12 cellular contexts compared by ENCODE assay signal in the genomic region with DNA sequence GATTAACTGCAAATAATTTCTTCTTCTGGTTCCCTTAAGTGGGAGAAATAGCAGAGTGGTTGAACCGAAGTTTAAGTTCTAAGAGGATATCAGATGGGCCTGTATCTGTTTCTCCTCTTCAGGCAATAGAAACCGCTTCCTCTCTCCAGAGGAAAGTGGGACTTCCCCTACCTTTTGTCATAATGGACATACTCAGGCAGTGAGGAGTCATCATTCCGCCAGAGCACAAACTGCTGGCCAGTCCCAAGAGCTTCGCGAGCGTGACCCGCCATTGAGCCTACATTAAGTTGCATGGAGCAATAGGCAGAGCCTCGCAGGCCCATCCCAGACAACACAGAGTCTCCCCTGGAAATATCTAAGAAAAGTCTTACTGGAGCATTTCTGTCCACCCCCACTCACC.
DNase-seq lines count a peak whose midpoint lies in the region; ATAC-seq, FAIRE-seq and TF ChIP-seq lines count a peak whose summit lies in the region.
"Had no signal": no experiment of that assay in that cellular context is flagged by ENCODE, and none has a peak within 500 bp of the region (broad histone marks: within the 10 kb centered on the region; RNA-seq: fewer than 3 reads in every experiment).

No MANE protein-coding gene starts in this region.

- peak overlapping the region; percentile 99 for H3K27ac ChIP-seq in CD4-positive, CD25-positive, alpha-beta regulatory T cell (ENCODE audit: insufficient read depth, low read length, poor library complexity, severe bottlenecking)

- ATAC-seq in CD4-positive, CD25-positive, alpha-beta regulatory T cell (ENCODE audit: low read depth in 2 of 2): peak; percentile 3 to 13
- peak; percentile 2 for ATAC-seq in activated CD8-positive, alpha-beta T cell treated with anti-CD3 and anti-CD28 coated beads for 36 hours
- ATAC-seq in left lobe of liver (no peak), GM18907 (IDR thresholded peaks at IDR 0.05; ENCODE audit: unreplicated experiment) (no peak)

- intact Hi-C loops in activated CD8-positive, alpha-beta T cell treated with anti-CD3 and anti-CD28 coated beads for 36 hours (cut with micrococcal nuclease): loop anchor here (2.0 to 5.0 kb wide), 3 partner anchors 60 to 155 kb away; no protein-coding TSS in a partner anchor

- no peaks in the 10 kb centered on the region for H3K36me3 Mint-ChIP-seq in CD4-positive, CD25-positive, alpha-beta regulatory T cell
- H3K36me3 Mint-ChIP-seq in activated CD8-positive, alpha-beta T cell treated with anti-CD3 and anti-CD28 coated beads for 36 hours (ENCODE audit: low read depth): no peaks in the 10 kb centered on the region

- H3K4me3 Mint-ChIP-seq in CD4-positive, CD25-positive, alpha-beta regulatory T cell: peak overlapping the region; percentile 83 to 91 (median 86)
- H3K4me3 Mint-ChIP-seq in activated CD8-positive, alpha-beta T cell treated with anti-CD3 and anti-CD28 coated beads for 36 hours: peak overlapping the region; percentile 56

- no peaks in the 10 kb centered on the region for H3K9me3 Mint-ChIP-seq in CD4-positive, CD25-positive, alpha-beta regulatory T cell
- no peaks in the 10 kb centered on the region for H3K9me3 Mint-ChIP-seq in activated CD8-positive, alpha-beta T cell treated with anti-CD3 and anti-CD28 coated beads for 36 hours

- no peak for TF ChIP-seq CTCF in activated CD8-positive, alpha-beta T cell treated with anti-CD3 and anti-CD28 coated beads for 36 hours (IDR thresholded peaks at IDR 0.05)

- no peaks in the 10 kb centered on the region for H3K9me3 ChIP-seq in CD4-positive, CD25-positive, alpha-beta regulatory T cell (ENCODE audit: control insufficient read depth in 2 of 2, low read length in 2 of 2)

- no peaks in the 10 kb centered on the region for H3K27me3 ChIP-seq in CD4-positive, CD25-positive, alpha-beta regulatory T cell (ENCODE audit: control insufficient read depth, insufficient read depth, low read length)

- no peaks in the 10 kb centered on the region for H3K36me3 ChIP-seq in CD4-positive, CD25-positive, alpha-beta regulatory T cell (ENCODE audit: control insufficient read depth, insufficient read depth, low read length)

- peaks cover 95% of the 10 kb centered on the region for H3K4me1 ChIP-seq in CD4-positive, CD25-positive, alpha-beta regulatory T cell (ENCODE audit: control insufficient read depth, insufficient read depth, low read length, poor library complexity, severe bottlenecking)

- peak in 2 of 3 donors; percentile 41 to 76 for DNase-seq in CD4-positive, CD25-positive, alpha-beta regulatory T cell
- no peak for DNase-seq in GM12892 (ENCODE audit: insufficient read length)
- DNase-seq in activated CD8-positive, alpha-beta T cell treated with anti-CD3 and anti-CD28 coated beads for 36 hours: peak; percentile 61
- peak; percentile 8 for DNase-seq in left lobe of liver (ENCODE audit: low spot score)
- no peak for DNase-seq in H4 (ENCODE audit: low spot score)
- no peak for DNase-seq in inferior parietal cortex (ENCODE audit: extremely low spot score)
- no peak for DNase-seq in 8988T
- DNase-seq: kidney, NCI-H1105 treated with DMSO at 0.1 percent for 48 hours, SIG-M5 had no signal

- H3K27me3 Mint-ChIP-seq in CD4-positive, CD25-positive, alpha-beta regulatory T cell: peaks cover 4% of the 10 kb centered on the region
- H3K27me3 Mint-ChIP-seq in activated CD8-positive, alpha-beta T cell treated with anti-CD3 and anti-CD28 coated beads for 36 hours: no peaks in the 10 kb centered on the region

- CTCF ChIA-PET in activated CD8-positive, alpha-beta T cell treated with anti-CD3 and anti-CD28 coated beads for 36 hours (lab: Charles Lee): interaction anchor here (1.4 to 2.9 kb wide), 4 partner anchors 99 to 161 kb away, joined by 3 to 13 read pairs (median 4); no protein-coding TSS in a partner anchor

- peak; percentile 48 for FAIRE-seq in GM12892 (lab: Jason Lieb, UNC)
- FAIRE-seq: G401.6, kidney had no signal

- peaks cover 45 to 96% (median 66%) of the 10 kb centered on the region in 4 donors for H3K4me1 Mint-ChIP-seq in CD4-positive, CD25-positive, alpha-beta regulatory T cell
- peaks cover 88% of the 10 kb centered on the region for H3K4me1 Mint-ChIP-seq in activated CD8-positive, alpha-beta T cell treated with anti-CD3 and anti-CD28 coated beads for 36 hours (ENCODE audit: low read depth)

- H3K27ac Mint-ChIP-seq in CD4-positive, CD25-positive, alpha-beta regulatory T cell: peak overlapping the region; percentile 96 to 100 (median 99)
- peak overlapping the region; percentile 96 for H3K27ac Mint-ChIP-seq in activated CD8-positive, alpha-beta T cell treated with anti-CD3 and anti-CD28 coated beads for 36 hours

- no peak for TF ChIP-seq POLR2A in GM12892 (IDR thresholded peaks at IDR 0.05; ENCODE audit: low read depth, low read length)

- POLR2A ChIA-PET in activated CD8-positive, alpha-beta T cell treated with anti-CD3 and anti-CD28 coated beads for 36 hours (lab: Charles Lee): interaction anchor here (0.8 to 2.6 kb wide), 10 partner anchors 17 to 235 kb away, joined by 3 to 10 read pairs (median 4); no protein-coding TSS in a partner anchor

- H3K4me3 ChIP-seq in CD4-positive, CD25-positive, alpha-beta regulatory T cell (ENCODE audit: low read depth, low read length): peak overlapping the region; percentile 81

Comparison
In these comparisons a context has a peak if more than half of its experiments do, and no peak if none do; other contexts are left out.
1. ATAC-seq: peak in CD4-positive, CD25-positive, alpha-beta regulatory T cell (2 of 2) and activated CD8-positive, alpha-beta T cell treated with anti-CD3 and anti-CD28 coated beads for 36 hours (single experiment); none in left lobe of liver (single experiment) and GM18907 (single experiment).
2. DNase-seq: peak in CD4-positive, CD25-positive, alpha-beta regulatory T cell (2 of 3), activated CD8-positive, alpha-beta T cell treated with anti-CD3 and anti-CD28 coated beads for 36 hours (single experiment) and left lobe of liver (single experiment); none in GM12892 (single experiment), H4 (single experiment), inferior parietal cortex (single experiment) and 8988T (single experiment).